19 cellular contexts compared by ENCODE assay signal in the genomic region with DNA sequence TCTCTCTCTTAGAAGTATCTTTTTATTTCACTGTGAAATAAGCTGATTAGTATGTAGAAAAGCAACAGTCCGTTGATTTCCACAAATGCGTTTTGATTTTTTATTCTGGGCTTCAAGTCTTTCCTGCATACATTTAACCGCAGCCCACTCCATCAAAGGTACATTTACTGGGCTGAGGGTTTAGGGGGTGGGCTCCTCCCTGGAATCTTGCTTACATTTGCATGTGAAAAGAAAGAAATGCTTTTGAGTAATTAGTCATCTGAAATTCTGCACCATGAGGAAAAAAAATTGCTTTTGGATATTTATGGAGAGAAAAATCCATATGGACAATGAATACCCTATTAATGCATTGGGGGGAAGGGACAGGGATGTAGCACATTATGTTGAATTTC.
DNase-seq lines count a peak whose midpoint lies in the region; ATAC-seq and TF ChIP-seq lines count a peak whose summit lies in the region.
"Had no signal": no experiment of that assay in that cellular context is flagged by ENCODE, and none has a peak within 500 bp of the region (broad histone marks: within the 10 kb centered on the region; RNA-seq: fewer than 3 reads in every experiment).

No MANE protein-coding gene starts in this region.

- ATAC-seq in GM19467 (IDR thresholded peaks at IDR 0.05; ENCODE audit: unreplicated experiment) (no peak), HG03565 (IDR thresholded peaks at IDR 0.05; ENCODE audit: unreplicated experiment) (no peak)
- ATAC-seq: CD8-positive, alpha-beta T cell had no signal

- POLR2A ChIA-PET in activated CD4-positive, alpha-beta memory T cell treated with anti-CD3 and anti-CD28 coated beads, Interleukin-2, amount 10 ng/mL, durations not matched to agents 7 days and 5 days (lab: Charles Lee), result interaction anchor here (1.4 to 1.6 kb wide), 2 partner anchors 57 to 59 kb away, joined by 4 to 5 read pairs; no protein-coding TSS in a partner anchor
- POLR2A ChIA-PET in activated CD4-positive, alpha-beta memory T cell treated with anti-CD3 and anti-CD28 coated beads for 36 hours (lab: Charles Lee), result no interaction called here

- H3K27ac Mint-ChIP-seq in activated CD4-positive, alpha-beta memory T cell treated with anti-CD3 and anti-CD28 coated beads, Interleukin-2, amount 10 ng/mL, durations not matched to agents 7 days and 5 days, result peak overlapping the region; percentile 52
- H3K27ac Mint-ChIP-seq in activated CD4-positive, alpha-beta memory T cell treated with anti-CD3 and anti-CD28 coated beads for 36 hours, result no peak overlapping the region
- H3K27ac Mint-ChIP-seq in activated T-helper 2 cell treated with anti-CD3 and anti-CD28 coated beads, Interferon-gamma antibody, Interleukin-2, Interleukin-4, amounts not matched to agents 10 μg/mL and 5 μg/mL and 100 μg/mL, durations not matched to agents 14 hours and 24 hours and 36 hours, result peak overlapping the region; percentile 55
- H3K27ac Mint-ChIP-seq: CD8-positive, alpha-beta T cell had no signal

- no peaks in the 10 kb centered on the region for H3K9me3 Mint-ChIP-seq in activated CD4-positive, alpha-beta memory T cell treated with anti-CD3 and anti-CD28 coated beads, Interleukin-2, amount 10 ng/mL, durations not matched to agents 7 days and 5 days
- H3K9me3 Mint-ChIP-seq in activated CD4-positive, alpha-beta memory T cell treated with anti-CD3 and anti-CD28 coated beads for 36 hours, result no peaks in the 10 kb centered on the region
- H3K9me3 Mint-ChIP-seq in activated T-helper 2 cell treated with anti-CD3 and anti-CD28 coated beads, Interferon-gamma antibody, Interleukin-2, Interleukin-4, amounts not matched to agents 10 μg/mL and 5 μg/mL and 100 μg/mL, durations not matched to agents 14 hours and 24 hours and 36 hours, result no peaks in the 10 kb centered on the region
- H3K9me3 Mint-ChIP-seq: CD8-positive, alpha-beta T cell had no signal

- H3K9me3 ChIP-seq in osteoblast (ENCODE audit: low read depth, low read length), result no peaks in the 10 kb centered on the region
- H3K9me3 ChIP-seq: Peyer's patch, SJSA1 had no signal

- H3K4me1 Mint-ChIP-seq in activated CD4-positive, alpha-beta memory T cell treated with anti-CD3 and anti-CD28 coated beads, Interleukin-2, amount 10 ng/mL, durations not matched to agents 7 days and 5 days, result peaks cover 41% of the 10 kb centered on the region
- peaks cover 4% of the 10 kb centered on the region for H3K4me1 Mint-ChIP-seq in activated CD4-positive, alpha-beta memory T cell treated with anti-CD3 and anti-CD28 coated beads for 36 hours (ENCODE audit: low read depth)
- peaks cover 63% of the 10 kb centered on the region for H3K4me1 Mint-ChIP-seq in activated T-helper 2 cell treated with anti-CD3 and anti-CD28 coated beads, Interferon-gamma antibody, Interleukin-2, Interleukin-4, amounts not matched to agents 10 μg/mL and 5 μg/mL and 100 μg/mL, durations not matched to agents 14 hours and 24 hours and 36 hours (ENCODE audit: low read depth)

- CTCF ChIA-PET in activated CD4-positive, alpha-beta memory T cell treated with anti-CD3 and anti-CD28 coated beads, Interleukin-2, amount 10 ng/mL, durations not matched to agents 7 days and 5 days (lab: Charles Lee), result interaction anchor here (1.7 kb wide), 1 partner anchor 57 kb away, joined by 5 read pairs; no protein-coding TSS in a partner anchor
- CTCF ChIA-PET in activated CD4-positive, alpha-beta memory T cell treated with anti-CD3 and anti-CD28 coated beads for 36 hours (lab: Charles Lee), result no interaction called here

- no peak overlapping the region for H3K4me3 Mint-ChIP-seq in activated CD4-positive, alpha-beta memory T cell treated with anti-CD3 and anti-CD28 coated beads, Interleukin-2, amount 10 ng/mL, durations not matched to agents 7 days and 5 days
- H3K4me3 Mint-ChIP-seq in activated CD4-positive, alpha-beta memory T cell treated with anti-CD3 and anti-CD28 coated beads for 36 hours, result no peak overlapping the region
- no peak overlapping the region for H3K4me3 Mint-ChIP-seq in activated T-helper 2 cell treated with anti-CD3 and anti-CD28 coated beads, Interferon-gamma antibody, Interleukin-2, Interleukin-4, amounts not matched to agents 10 μg/mL and 5 μg/mL and 100 μg/mL, durations not matched to agents 14 hours and 24 hours and 36 hours (ENCODE audit: low read depth)
- H3K4me3 Mint-ChIP-seq: CD8-positive, alpha-beta T cell had no signal

- no peak for DNase-seq in activated CD4-positive, alpha-beta memory T cell treated with anti-CD3 and anti-CD28 coated beads, Interleukin-2, amount 10 ng/mL, durations not matched to agents 7 days and 5 days
- DNase-seq in activated CD4-positive, alpha-beta memory T cell treated with anti-CD3 and anti-CD28 coated beads for 36 hours, result no peak
- no peak for DNase-seq in Jurkat, Clone E6-1 (ENCODE audit: low read depth, low spot score)
- DNase-seq in activated T-helper 2 cell treated with anti-CD3 and anti-CD28 coated beads, Interferon-gamma antibody, Interleukin-2, Interleukin-4, amounts not matched to agents 10 μg/mL and 5 μg/mL and 100 μg/mL, durations not matched to agents 14 hours and 24 hours and 36 hours (ENCODE audit: low spot score), result no peak
- DNase-seq in osteoblast (ENCODE audit: insufficient read length, low spot score, missing footprints), result no peak
- DNase-seq in HT-29 (ENCODE audit: low spot score), result no peak
- DNase-seq: C1 segment of cervical spinal cord; CD8-positive, alpha-beta T cell; GOT3; KG1; NCI-H1105 treated with DMSO at 0.1 percent for 48 hours; NCI-H2029 treated with DMSO at 0.1 percent for 48 hours; NCI-H226; NCI-H524; NCI-H82; Peyer's patch had no signal

- no peaks in the 10 kb centered on the region for H3K79me2 ChIP-seq in osteoblast (ENCODE audit: insufficient read depth, low read length)

- no peak overlapping the region for H2AFZ ChIP-seq in osteoblast (ENCODE audit: low read length)

- intact Hi-C loops in activated CD4-positive, alpha-beta memory T cell treated with anti-CD3 and anti-CD28 coated beads for 36 hours (cut with micrococcal nuclease), result loop anchor here (5.0 kb wide), 2 partner anchors 45 to 300 kb away; no protein-coding TSS in a partner anchor
- intact Hi-C loops in activated T-helper 2 cell treated with anti-CD3 and anti-CD28 coated beads, Interferon-gamma antibody, Interleukin-2, Interleukin-4, amounts not matched to agents 10 μg/mL and 5 μg/mL and 100 μg/mL, durations not matched to agents 14 hours and 24 hours and 36 hours (cut with micrococcal nuclease), result loop anchor here (1.0 kb wide), 3 partner anchors 46 to 303 kb away; no protein-coding TSS in a partner anchor

- TF ChIP-seq CTCF in osteoblast (IDR thresholded peaks at IDR 0.05; ENCODE audit: extremely low read depth, low read depth, low read length), result no peak

- H3K4me1 ChIP-seq in osteoblast (ENCODE audit: insufficient read depth, low read length), result peaks cover 31% of the 10 kb centered on the region
- H3K4me1 ChIP-seq: Peyer's patch had no signal

- H4K20me1 ChIP-seq in osteoblast (ENCODE audit: insufficient read depth, low read length), result no peaks in the 10 kb centered on the region

- no peak overlapping the region for H3K27ac ChIP-seq in osteoblast (ENCODE audit: low read depth, low read length)
- H3K27ac ChIP-seq: Peyer's patch, SJSA1 had no signal

- peak overlapping the region; percentile 0; the same call in 1 of the 2 replicates for H3K4me3 ChIP-seq in Jurkat, Clone E6-1 (ENCODE audit: low read length)
- H3K4me3 ChIP-seq in osteoblast (ENCODE audit: insufficient read depth, low read length), result no peak overlapping the region
- H3K4me3 ChIP-seq: Peyer's patch, SJSA1 had no signal

- H3K27me3 ChIP-seq in osteoblast (ENCODE audit: insufficient read depth, low read length), result no peaks in the 10 kb centered on the region
- H3K27me3 ChIP-seq: Peyer's patch, SJSA1 had no signal

- H3K27me3 Mint-ChIP-seq in activated CD4-positive, alpha-beta memory T cell treated with anti-CD3 and anti-CD28 coated beads, Interleukin-2, amount 10 ng/mL, durations not matched to agents 7 days and 5 days, result no peaks in the 10 kb centered on the region
- H3K27me3 Mint-ChIP-seq in activated CD4-positive, alpha-beta memory T cell treated with anti-CD3 and anti-CD28 coated beads for 36 hours, result peaks cover 1% of the 10 kb centered on the region
- H3K27me3 Mint-ChIP-seq in activated T-helper 2 cell treated with anti-CD3 and anti-CD28 coated beads, Interferon-gamma antibody, Interleukin-2, Interleukin-4, amounts not matched to agents 10 μg/mL and 5 μg/mL and 100 μg/mL, durations not matched to agents 14 hours and 24 hours and 36 hours (ENCODE audit: low read depth), result no peaks in the 10 kb centered on the region

- H3K36me3 ChIP-seq in osteoblast (ENCODE audit: insufficient read depth, low read length), result no peaks in the 10 kb centered on the region
- H3K36me3 ChIP-seq: Peyer's patch, SJSA1 had no signal

- H3K4me2 ChIP-seq in osteoblast (ENCODE audit: insufficient read depth, low read length), result peak overlapping the region; percentile 52

- H3K36me3 Mint-ChIP-seq in activated CD4-positive, alpha-beta memory T cell treated with anti-CD3 and anti-CD28 coated beads, Interleukin-2, amount 10 ng/mL, durations not matched to agents 7 days and 5 days (ENCODE audit: low read depth), result no peaks in the 10 kb centered on the region
- no peaks in the 10 kb centered on the region for H3K36me3 Mint-ChIP-seq in activated CD4-positive, alpha-beta memory T cell treated with anti-CD3 and anti-CD28 coated beads for 36 hours
- peaks cover 7% of the 10 kb centered on the region for H3K36me3 Mint-ChIP-seq in activated T-helper 2 cell treated with anti-CD3 and anti-CD28 coated beads, Interferon-gamma antibody, Interleukin-2, Interleukin-4, amounts not matched to agents 10 μg/mL and 5 μg/mL and 100 μg/mL, durations not matched to agents 14 hours and 24 hours and 36 hours (ENCODE audit: low read depth)
- H3K36me3 Mint-ChIP-seq: CD8-positive, alpha-beta T cell had no signal
